Comparison of ENCODE assay signal across 21 cellular contexts in the genomic region with DNA sequence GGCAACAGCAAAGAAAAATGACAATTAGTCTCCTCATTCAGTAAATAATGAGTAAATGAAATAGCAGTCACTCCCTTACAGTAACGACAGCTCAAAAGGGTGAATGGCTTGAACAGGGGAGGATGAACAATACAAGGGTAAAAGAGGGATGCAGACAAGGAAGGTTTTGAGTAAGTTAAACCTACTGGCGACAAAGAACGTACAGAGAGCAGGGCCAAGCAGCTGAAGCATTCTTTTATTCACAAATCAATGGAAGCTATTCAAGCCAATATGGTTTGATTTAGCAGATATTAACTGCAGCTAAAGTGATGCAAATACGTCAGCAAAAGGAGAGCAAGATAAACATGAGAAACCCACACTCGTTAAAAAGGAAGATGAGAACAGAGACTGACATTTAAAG.
DNase-seq lines count a peak whose midpoint lies in the region; ATAC-seq and TF ChIP-seq lines count a peak whose summit lies in the region.
"Had no signal": no experiment of that assay in that cellular context is flagged by ENCODE, and none has a peak within 500 bp of the region (broad histone marks: within the 10 kb centered on the region; RNA-seq: fewer than 3 reads in every experiment).

No MANE protein-coding gene starts in this region.

- no peaks in the 10 kb centered on the region for H3K79me2 ChIP-seq in trophoblast cell (ENCODE audit: control insufficient read depth, insufficient read depth, low read length, poor library complexity)

- H3K9me3 Mint-ChIP-seq in activated naive CD4-positive, alpha-beta T cell treated with anti-CD3 and anti-CD28 coated beads for 36 hours, result no peaks in the 10 kb centered on the region
- H3K9me3 Mint-ChIP-seq: memory B cell, neural crest cell had no signal

- H2AK5ac ChIP-seq in trophoblast cell (ENCODE audit: low read length), result no peak overlapping the region

- H2BK12ac ChIP-seq in trophoblast cell (ENCODE audit: low read length), result no peak overlapping the region

- no peak overlapping the region for H2AFZ ChIP-seq in trophoblast cell (ENCODE audit: insufficient read depth, low read length, poor library complexity)
- H2AFZ ChIP-seq: GM23248 had no signal

- H3K4ac ChIP-seq in trophoblast cell (ENCODE audit: low read depth, low read length), result no peak overlapping the region

- H4K8ac ChIP-seq in trophoblast cell (ENCODE audit: low read depth, low read length), result no peak overlapping the region

- H4K91ac ChIP-seq in trophoblast cell (ENCODE audit: low read depth, low read length), result no peak overlapping the region

- WGBS in transverse colon (ENCODE audit: low coverage in 1 of 2), 2 donors, result 61 to 90% methylated on average over 3 to 5 of the region's 5 CpGs
- no CpG with 5 or more reads among the region's 5 CpGs for WGBS in trophoblast cell (ENCODE audit: extremely low coverage, insufficient coverage, insufficient read length)

- no peak overlapping the region for H2BK120ac ChIP-seq in trophoblast cell (ENCODE audit: insufficient read depth, low read length, poor library complexity)

- peaks cover 67% of the 10 kb centered on the region for H3K4me1 ChIP-seq in effector memory CD4-positive, alpha-beta T cell (ENCODE audit: control insufficient read depth, insufficient read depth, low read length, poor library complexity, severe bottlenecking)
- H3K4me1 ChIP-seq in transverse colon (peaks cover 0 to 16% (median 7%) of the 10 kb centered on the region in 4 donors), trophoblast cell (ENCODE audit: control insufficient read depth in 1 of 2, insufficient read depth in 2 of 2, low read length in 2 of 2) (no peaks in the 10 kb centered on the region)
- H3K4me1 ChIP-seq: breast epithelium, Caco-2 had no signal

- H3K9ac ChIP-seq in trophoblast cell (ENCODE audit: low read length), result no peak overlapping the region
- H3K9ac ChIP-seq: GM23248 had no signal

- in situ Hi-C loops in transverse colon (cut with MboI; ENCODE audit: low pct_ligation_motif_present in 1 of 4, low pct_unique_long_range_greater_than_20kb in 1 of 4, low sequenced_read_pairs in 3 of 4), result no loop called here

- H3K14ac ChIP-seq in trophoblast cell (ENCODE audit: low read length), result no peak overlapping the region

- peak; percentile 3 for ATAC-seq in T-helper 17 cell
- ATAC-seq in HG03521 (IDR thresholded peaks at IDR 0.05; ENCODE audit: unreplicated experiment), result no peak
- ATAC-seq in SK-N-SH treated with all-trans-retinoic acid at 6 μM for 48 hours, result no peak
- ATAC-seq: heart left ventricle had no signal

- peaks cover 86% of the 10 kb centered on the region for H3K4me1 Mint-ChIP-seq in activated naive CD4-positive, alpha-beta T cell treated with anti-CD3 and anti-CD28 coated beads for 36 hours (ENCODE audit: low read depth)
- H3K4me1 Mint-ChIP-seq in T-helper 17 cell, result peaks cover 83% of the 10 kb centered on the region

- intact Hi-C loops in activated naive CD4-positive, alpha-beta T cell treated with anti-CD3 and anti-CD28 coated beads for 36 hours (cut with micrococcal nuclease), result loop anchor here (1.0 to 2.0 kb wide), 3 partner anchors 11 to 18 kb away; no protein-coding TSS in a partner anchor
- intact Hi-C loops in transverse colon (cut with DNase I; ENCODE audit: low total_unique reads), result no loop called here

- no peak overlapping the region for H3K23ac ChIP-seq in trophoblast cell (ENCODE audit: low read length)

- peaks cover 5% of the 10 kb centered on the region for H3K36me3 ChIP-seq in effector memory CD4-positive, alpha-beta T cell (ENCODE audit: control insufficient read depth, insufficient read depth, low read length)
- H3K36me3 ChIP-seq in transverse colon, result no peaks in the 10 kb centered on the region
- H3K36me3 ChIP-seq in trophoblast cell (ENCODE audit: control insufficient read depth in 1 of 2, insufficient read depth in 2 of 2, low read length in 2 of 2), result no peaks in the 10 kb centered on the region
- H3K36me3 ChIP-seq: breast epithelium, esophagus muscularis mucosa, heart left ventricle had no signal

- CTCF ChIA-PET in activated naive CD4-positive, alpha-beta T cell treated with anti-CD3 and anti-CD28 coated beads for 36 hours (lab: Charles Lee), result interaction anchor here (0.6 to 2.5 kb wide), 4 partner anchors 9 to 18 kb away, joined by 3 to 7 read pairs (median 4); no protein-coding TSS in a partner anchor

- H3K27me3 ChIP-seq in effector memory CD4-positive, alpha-beta T cell (replicated peaks; ENCODE audit: control insufficient read depth, insufficient read depth, low read length, poor library complexity, severe bottlenecking), result no peaks in the 10 kb centered on the region
- H3K27me3 ChIP-seq in transverse colon (no peaks in the 10 kb centered on the region), trophoblast cell (ENCODE audit: insufficient read depth, low read length) (no peaks in the 10 kb centered on the region)
- H3K27me3 ChIP-seq: breast epithelium, esophagus muscularis mucosa, heart left ventricle had no signal

- TF ChIP-seq POLR2A in transverse colon (IDR thresholded peaks at IDR 0.05), result no peak

- H4K12ac ChIP-seq in trophoblast cell (ENCODE audit: low read depth, low read length), result no peak overlapping the region

- no peaks in the 10 kb centered on the region for H3K79me1 ChIP-seq in trophoblast cell (ENCODE audit: low read length)

- H3K4me3 ChIP-seq in effector memory CD4-positive, alpha-beta T cell (ENCODE audit: insufficient read depth, low read depth, low read length, poor library complexity, severe bottlenecking), result no peak overlapping the region
- H3K4me3 ChIP-seq in transverse colon (no peak overlapping the region), trophoblast cell (ENCODE audit: low read depth, low read length) (no peak overlapping the region)
- H3K4me3 ChIP-seq: breast epithelium, esophagus muscularis mucosa, GM23248, heart left ventricle had no signal

- no peak overlapping the region for H2BK5ac ChIP-seq in trophoblast cell (ENCODE audit: low read depth, low read length, poor library complexity)

- no peaks in the 10 kb centered on the region for H3K27me3 Mint-ChIP-seq in activated naive CD4-positive, alpha-beta T cell treated with anti-CD3 and anti-CD28 coated beads for 36 hours (ENCODE audit: low read depth)
- no peaks in the 10 kb centered on the region for H3K27me3 Mint-ChIP-seq in T-helper 17 cell
- H3K27me3 Mint-ChIP-seq: memory B cell had no signal

- peak overlapping the region; percentile 1 for H3K27ac Mint-ChIP-seq in activated naive CD4-positive, alpha-beta T cell treated with anti-CD3 and anti-CD28 coated beads for 36 hours
- H3K27ac Mint-ChIP-seq in T-helper 17 cell, result peak overlapping the region; percentile 98

- no peaks in the 10 kb centered on the region for H3K9me3 ChIP-seq in T-helper 17 cell (ENCODE audit: control insufficient read depth, low read length, poor library complexity, severe bottlenecking)
- no peaks in the 10 kb centered on the region for H3K9me3 ChIP-seq in effector memory CD4-positive, alpha-beta T cell (ENCODE audit: control insufficient read depth, low read length)
- H3K9me3 ChIP-seq in transverse colon, result no peaks in the 10 kb centered on the region
- no peaks in the 10 kb centered on the region for H3K9me3 ChIP-seq in trophoblast cell (ENCODE audit: insufficient read depth, low read depth, low read length)
- H3K9me3 ChIP-seq: breast epithelium, Caco-2, esophagus muscularis mucosa, heart left ventricle had no signal

- H3K4me2 ChIP-seq in trophoblast cell (ENCODE audit: low read length), result no peak overlapping the region

- DNase-seq in activated naive CD4-positive, alpha-beta T cell treated with anti-CD3 and anti-CD28 coated beads for 36 hours, result no peak
- DNase-seq in activated naive CD4-positive, alpha-beta T cell (lab: John Stamatoyannopoulos, UW), result no peak
- no peak for DNase-seq in T-helper 17 cell
- DNase-seq in effector memory CD4-positive, alpha-beta T cell, result no peak
- DNase-seq in transverse colon, result no peak
- DNase-seq in trophoblast cell, result no peak
- DNase-seq: activated effector memory CD4-positive, alpha-beta T cell treated with anti-CD3 and anti-CD28 coated beads, Interleukin-2, amount 50 U/mL, for 16 hours; Caco-2; dermis blood vessel endothelial cell; GM23248; heart left ventricle; NCI-H1694 treated with DMSO at 0.1 percent for 48 hours; retina; Right ventricle myocardium superior; T1000 had no signal

- peak overlapping the region; percentile 93 for H3K27ac ChIP-seq in effector memory CD4-positive, alpha-beta T cell (ENCODE audit: insufficient read depth, low read length, poor library complexity, severe bottlenecking)
- peak overlapping the region in 3 of 4 donors; percentile 1 to 7 (median 1) for H3K27ac ChIP-seq in transverse colon
- no peak overlapping the region for H3K27ac ChIP-seq in trophoblast cell (ENCODE audit: low read depth, low read length)
- H3K27ac ChIP-seq: breast epithelium, esophagus muscularis mucosa, GM23248, heart left ventricle had no signal

- H3K36me3 Mint-ChIP-seq in activated naive CD4-positive, alpha-beta T cell treated with anti-CD3 and anti-CD28 coated beads for 36 hours (ENCODE audit: low read depth), result peaks cover 8% of the 10 kb centered on the region
- peaks cover 17% of the 10 kb centered on the region for H3K36me3 Mint-ChIP-seq in T-helper 17 cell (ENCODE audit: low read depth)

- TF ChIP-seq CTCF in transverse colon (IDR thresholded peaks at IDR 0.05), result no peak

- H3K4me3 Mint-ChIP-seq in activated naive CD4-positive, alpha-beta T cell treated with anti-CD3 and anti-CD28 coated beads for 36 hours, result peak overlapping the region; percentile 1
- peak overlapping the region; percentile 92 for H3K4me3 Mint-ChIP-seq in T-helper 17 cell
- H3K4me3 Mint-ChIP-seq: memory B cell, neural crest cell had no signal

- no peak overlapping the region for H3K18ac ChIP-seq in trophoblast cell (ENCODE audit: low read length)

- TF ChIP-seq EP300 in transverse colon (IDR thresholded peaks at IDR 0.05; ENCODE audit: low read depth), result no peak

TF ChIP-seq in SK-N-SH treated with all-trans-retinoic acid at 6 μM for 48 hours, 23 proteins besides CTCF, POLR2A, EP300 and RAD21 (continues in another document):
- TF ChIP-seq ZC3H10 (CRISPR knock-in tag; IDR thresholded peaks at IDR 0.05), result no peak
- TF ChIP-seq TCF4 (CRISPR knock-in tag; IDR thresholded peaks at IDR 0.05; ENCODE audit: borderline replicate concordance), result no peak
- no peak for TF ChIP-seq ISL1 (CRISPR knock-in tag; IDR thresholded peaks at IDR 0.05)
- TF ChIP-seq ARNTL (CRISPR knock-in tag; IDR thresholded peaks at IDR 0.05; ENCODE audit: borderline replicate concordance, low read depth), result no peak
